1 cellular context compared by ENCODE assay signal in the genomic region with DNA sequence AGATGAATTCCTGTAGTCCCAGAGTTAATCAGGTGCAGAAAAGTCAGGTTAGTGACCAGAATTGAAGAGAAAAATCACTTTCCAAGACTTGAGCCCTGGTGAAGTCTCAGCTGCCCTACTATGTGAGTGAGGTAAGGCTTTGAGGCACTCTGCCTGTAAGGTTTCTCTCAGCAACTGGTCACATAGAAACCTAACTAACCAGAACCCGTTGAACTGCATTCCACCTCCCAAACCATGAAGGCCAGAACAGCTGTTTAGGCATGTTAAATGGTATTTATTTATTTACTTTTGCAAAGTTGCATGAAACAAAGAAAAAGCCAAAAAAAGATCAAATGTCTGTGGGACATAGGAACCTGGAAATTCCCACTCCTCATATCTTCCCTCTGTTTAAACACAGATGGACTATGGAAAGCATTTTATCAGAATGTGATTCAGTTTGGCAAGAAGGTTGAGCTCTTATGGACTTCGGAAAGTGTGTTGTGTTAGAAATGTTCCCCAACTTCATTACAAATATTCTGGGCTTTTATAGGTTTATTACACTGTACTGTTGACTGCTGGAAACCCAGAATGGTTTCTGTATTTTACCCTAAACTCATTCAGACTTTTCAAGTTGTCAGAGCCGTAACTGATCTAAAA.
TF ChIP-seq lines count a peak whose summit lies in the region.

No MANE protein-coding gene starts in this region.

TF ChIP-seq in H1, 55 proteins besides CTCF, POLR2A, EP300 and RAD21:
- TF ChIP-seq RBBP5 (IDR thresholded peaks at IDR 0.05; ENCODE audit: borderline replicate concordance, low read depth, low read length): peak; percentile 48; the same call in 1 of the 2 replicates
- no peak for TF ChIP-seq SUZ12 (IDR thresholded peaks at IDR 0.05; ENCODE audit: low read length)
- TF ChIP-seq GABPA (IDR thresholded peaks at IDR 0.05; ENCODE audit: borderline replicate concordance, insufficient read depth, low read length): no peak
- no peak for TF ChIP-seq JUN (IDR thresholded peaks at IDR 0.05; ENCODE audit: low read depth, low read length)
- TF ChIP-seq CREB1 (IDR thresholded peaks at IDR 0.05): no peak
- TF ChIP-seq TCF12 (IDR thresholded peaks at IDR 0.05; ENCODE audit: low read depth, low read length): 0 out of 2 replicates have a peak, but pooled peaks have one; percentile 70
- no peak for TF ChIP-seq POU5F1 (IDR thresholded peaks at IDR 0.05; ENCODE audit: low read depth, low read length)
- TF ChIP-seq, protein P1, sequence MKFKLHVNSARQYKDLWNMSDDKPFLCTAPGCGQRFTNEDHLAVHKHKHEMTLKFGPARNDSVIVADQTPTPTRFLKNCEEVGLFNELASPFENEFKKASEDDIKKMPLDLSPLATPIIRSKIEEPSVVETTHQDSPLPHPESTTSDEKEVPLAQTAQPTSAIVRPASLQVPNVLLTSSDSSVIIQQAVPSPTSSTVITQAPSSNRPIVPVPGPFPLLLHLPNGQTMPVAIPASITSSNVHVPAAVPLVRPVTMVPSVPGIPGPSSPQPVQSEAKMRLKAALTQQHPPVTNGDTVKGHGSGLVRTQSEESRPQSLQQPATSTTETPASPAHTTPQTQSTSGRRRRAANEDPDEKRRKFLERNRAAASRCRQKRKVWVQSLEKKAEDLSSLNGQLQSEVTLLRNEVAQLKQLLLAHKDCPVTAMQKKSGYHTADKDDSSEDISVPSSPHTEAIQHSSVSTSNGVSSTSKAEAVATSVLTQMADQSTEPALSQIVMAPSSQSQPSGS (IDR thresholded peaks at IDR 0.05; ENCODE audit: low read length): no peak
- no peak for TF ChIP-seq CHD2 (IDR thresholded peaks at IDR 0.05; ENCODE audit: low read length)
- no peak for TF ChIP-seq KDM1A (IDR thresholded peaks at IDR 0.05; ENCODE audit: borderline replicate concordance, low read length)
- TF ChIP-seq, protein P2, sequence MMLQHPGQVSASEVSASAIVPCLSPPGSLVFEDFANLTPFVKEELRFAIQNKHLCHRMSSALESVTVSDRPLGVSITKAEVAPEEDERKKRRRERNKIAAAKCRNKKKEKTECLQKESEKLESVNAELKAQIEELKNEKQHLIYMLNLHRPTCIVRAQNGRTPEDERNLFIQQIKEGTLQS (IDR thresholded peaks at IDR 0.05; ENCODE audit: insufficient read depth, low read depth, low read length): no peak
- no peak for TF ChIP-seq SP4 (IDR thresholded peaks at IDR 0.05; ENCODE audit: low read length)
- TF ChIP-seq CBX8 (IDR thresholded peaks at IDR 0.05; ENCODE audit: borderline replicate concordance, low read depth, low read length): no peak
- no peak for TF ChIP-seq TAF7 (optimal IDR thresholded peaks at IDR 0.05; ENCODE audit: borderline replicate concordance, low read depth, low read length)
- no peak for TF ChIP-seq POLR2AphosphoS5 (IDR thresholded peaks at IDR 0.05; ENCODE audit: low read depth, low read length)
- no peak for TF ChIP-seq TBP (IDR thresholded peaks at IDR 0.05; ENCODE audit: low read depth, low read length)
- no peak for TF ChIP-seq PHF8 (conservative IDR thresholded peaks at IDR 0.05; ENCODE audit: low read depth, low read length)
- no peak for TF ChIP-seq RXRA (IDR thresholded peaks at IDR 0.05; ENCODE audit: insufficient read depth, low read depth, low read length)
- no peak for TF ChIP-seq FOSL1 (IDR thresholded peaks at IDR 0.05; ENCODE audit: insufficient read depth, low read depth, low read length)
- TF ChIP-seq JUND (IDR thresholded peaks at IDR 0.05; ENCODE audit: low read length): no peak
- no peak for TF ChIP-seq TAF1 (IDR thresholded peaks at IDR 0.05; ENCODE audit: low read depth, low read length)
- no peak for TF ChIP-seq CBX5 (IDR thresholded peaks at IDR 0.05; ENCODE audit: low read depth, low read length)
- no peak for TF ChIP-seq NRF1 (IDR thresholded peaks at IDR 0.05; ENCODE audit: low read depth, low read length)
- no peak for TF ChIP-seq BCL11A (IDR thresholded peaks at IDR 0.05; ENCODE audit: low read depth in 2 of 2, low read length in 2 of 2)
- no peak for TF ChIP-seq SP2 (IDR thresholded peaks at IDR 0.05; ENCODE audit: low read length)
- peak; percentile 61 for TF ChIP-seq ASH2L (IDR thresholded peaks at IDR 0.05; ENCODE audit: low read length)
- no peak for TF ChIP-seq EZH2 (IDR thresholded peaks at IDR 0.05; ENCODE audit: low read depth, low read length, severe bottlenecking)
- TF ChIP-seq, protein P3, sequence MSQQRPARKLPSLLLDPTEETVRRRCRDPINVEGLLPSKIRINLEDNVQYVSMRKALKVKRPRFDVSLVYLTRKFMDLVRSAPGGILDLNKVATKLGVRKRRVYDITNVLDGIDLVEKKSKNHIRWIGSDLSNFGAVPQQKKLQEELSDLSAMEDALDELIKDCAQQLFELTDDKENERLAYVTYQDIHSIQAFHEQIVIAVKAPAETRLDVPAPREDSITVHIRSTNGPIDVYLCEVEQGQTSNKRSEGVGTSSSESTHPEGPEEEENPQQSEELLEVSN (IDR thresholded peaks at IDR 0.05): no peak
- no peak for TF ChIP-seq RFX5 (IDR thresholded peaks at IDR 0.05; ENCODE audit: borderline replicate concordance, low read depth, low read length)
- no peak for TF ChIP-seq CTBP2 (IDR thresholded peaks at IDR 0.05; ENCODE audit: borderline replicate concordance, insufficient read depth, insufficient read length, low read length)
- TF ChIP-seq, protein P4, sequence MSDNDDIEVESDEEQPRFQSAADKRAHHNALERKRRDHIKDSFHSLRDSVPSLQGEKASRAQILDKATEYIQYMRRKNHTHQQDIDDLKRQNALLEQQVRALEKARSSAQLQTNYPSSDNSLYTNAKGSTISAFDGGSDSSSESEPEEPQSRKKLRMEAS (IDR thresholded peaks at IDR 0.05): no peak
- TF ChIP-seq ZNF274 (IDR thresholded peaks at IDR 0.05; ENCODE audit: borderline replicate concordance, extremely low read depth, low read length): no peak
- no peak for TF ChIP-seq GTF2F1 (IDR thresholded peaks at IDR 0.05; ENCODE audit: borderline replicate concordance, low read depth, low read length)
- no peak for TF ChIP-seq KDM4A (IDR thresholded peaks at IDR 0.05; ENCODE audit: low read depth, low read length, severe bottlenecking)
- no peak for TF ChIP-seq SIN3A (conservative IDR thresholded peaks at IDR 0.05 in 1 of 2, IDR thresholded peaks at IDR 0.05 in 1 of 2; ENCODE audit: low read depth in 1 of 2, low read length in 2 of 2)
- no peak for TF ChIP-seq KDM5A (IDR thresholded peaks at IDR 0.05; ENCODE audit: low read length)
- peak; percentile 85 for TF ChIP-seq TEAD4 (IDR thresholded peaks at IDR 0.05; ENCODE audit: low read depth, low read length)
- peak; percentile 89 for TF ChIP-seq SP1 (IDR thresholded peaks at IDR 0.05; ENCODE audit: low read depth, low read length)
